1 cellular context compared by ENCODE assay signal in genomic region chr2:133986881-133987793, GRCh38.
TF ChIP-seq lines count a peak whose summit lies in the region.

No MANE protein-coding gene starts in this region.

TF ChIP-seq in WTC11, 78 proteins besides CTCF, POLR2A, EP300 and RAD21 (continued from another document):
- no peak for TF ChIP-seq CBFB (CRISPR knock-in tag; IDR thresholded peaks at IDR 0.05; ENCODE audit: low read depth)
